In the genomic region with DNA sequence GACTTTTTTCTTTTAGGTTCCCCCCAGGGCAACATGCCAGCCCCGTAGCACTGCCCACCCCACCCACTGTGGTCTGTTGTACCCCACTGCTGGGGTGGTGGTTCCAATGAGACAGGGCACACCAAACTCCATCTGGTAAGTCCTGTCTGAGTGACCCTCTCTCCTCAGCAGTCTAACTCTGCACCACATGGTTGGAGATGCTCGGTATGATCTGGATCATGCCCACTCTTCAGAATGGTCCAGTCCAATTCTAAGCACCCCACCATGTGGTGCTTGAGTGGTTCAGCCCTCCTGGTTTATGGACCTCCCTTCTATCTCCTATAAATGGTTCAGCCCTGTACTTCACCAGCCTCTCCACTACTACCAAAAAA, we compare ENCODE assay signal across 9 cellular contexts. TPM values are rescaled to one million over a fixed set of nuclear protein-coding genes. Genes with fewer than 3 reads are reported as not detected.
DNase-seq lines count a peak whose midpoint lies in the region; ATAC-seq and TF ChIP-seq lines count a peak whose summit lies in the region.
"Had no signal": no experiment of that assay in that cellular context is flagged by ENCODE, and none has a peak within 500 bp of the region (broad histone marks: within the 10 kb centered on the region; RNA-seq: fewer than 3 reads in every experiment).

No MANE protein-coding gene starts in this region.

- H3K36me3 ChIP-seq in left ventricle myocardium inferior (no peaks in the 10 kb centered on the region), heart left ventricle (peaks cover 0 to 12% (median 4%) of the 10 kb centered on the region in 9 donors), SU-DHL-6 (ENCODE audit: low read length) (no peaks in the 10 kb centered on the region)

- H2AFZ ChIP-seq in SU-DHL-6 (ENCODE audit: low read depth, low read length, severe bottlenecking): no peak overlapping the region

- peaks cover 8% of the 10 kb centered on the region; the same call in 1 of the 2 replicates for H3K79me2 ChIP-seq in SU-DHL-6 (ENCODE audit: insufficient read depth, low read length)

- H3K36me3 Mint-ChIP-seq in type B pancreatic cell: peaks cover 9% of the 10 kb centered on the region

- peak overlapping the region; percentile 98 for H3K27ac Mint-ChIP-seq in type B pancreatic cell

- H3K27ac ChIP-seq in left ventricle myocardium inferior (replicated peaks): peak overlapping the region; percentile 45
- H3K27ac ChIP-seq in heart left ventricle: peak overlapping the region in 6 of 12 donors; percentile 25 to 99 (median 96)
- peak overlapping the region; percentile 94 for H3K27ac ChIP-seq in SU-DHL-6 (ENCODE audit: low read depth, low read length)

- H3K9me3 Mint-ChIP-seq in type B pancreatic cell: no peaks in the 10 kb centered on the region

- DNase-seq in left ventricle myocardium inferior (no peak), heart left ventricle (no peak), fibroblast of villous mesenchyme (ENCODE audit: low read depth) (peak; percentile 23), type B pancreatic cell (ENCODE audit: extremely low spot score, unreplicated experiment) (no peak), NCI-H1930 (lab: John Stamatoyannopoulos, UW) (no peak), kidney tubule cell (ENCODE audit: low spot score) (no peak), KG1 (lab: John Stamatoyannopoulos, UW) (no peak)

- no peaks in the 10 kb centered on the region for H3K9me2 ChIP-seq in SU-DHL-6 (replicated peaks; ENCODE audit: insufficient read depth, low read length)

- H3K9me3 ChIP-seq in left ventricle myocardium inferior (replicated peaks) (no peaks in the 10 kb centered on the region), heart left ventricle (no peaks in the 10 kb centered on the region), SU-DHL-6 (ENCODE audit: insufficient read depth, low read length) (no peaks in the 10 kb centered on the region)

- no peak for ATAC-seq in heart left ventricle

- peaks cover 92% of the 10 kb centered on the region for H3K4me1 ChIP-seq in left ventricle myocardium inferior
- peaks cover 5 to 82% (median 49%) of the 10 kb centered on the region in 12 donors for H3K4me1 ChIP-seq in heart left ventricle

- H3K27me3 Mint-ChIP-seq in type B pancreatic cell: no peaks in the 10 kb centered on the region

- peaks cover 62% of the 10 kb centered on the region for H3F3A ChIP-seq in SU-DHL-6 (ENCODE audit: insufficient read depth)

- H3K4me2 ChIP-seq in SU-DHL-6 (ENCODE audit: low read depth, low read length, poor library complexity, severe bottlenecking): peak overlapping the region; percentile 92

- no peak for TF ChIP-seq CTCF in left ventricle myocardium inferior (IDR thresholded peaks at IDR 0.05; ENCODE audit: borderline replicate concordance)
- no peak for TF ChIP-seq CTCF in heart left ventricle (IDR thresholded peaks at IDR 0.05)
- TF ChIP-seq CTCF in SU-DHL-6 (IDR thresholded peaks at IDR 0.05; ENCODE audit: insufficient read depth, low read length, poor library complexity, severe bottlenecking): no peak
- no peak for TF ChIP-seq CTCF in fibroblast of villous mesenchyme (IDR thresholded peaks at IDR 0.05; ENCODE audit: insufficient read depth, low read depth, low read length)
- TF ChIP-seq CTCF in type B pancreatic cell (conservative IDR thresholded peaks at IDR 0.05): no peak

- peak overlapping the region; percentile 80 for H3K9ac ChIP-seq in SU-DHL-6 (ENCODE audit: low read length)

- intact Hi-C loops in left ventricle myocardium inferior (cut with micrococcal nuclease) (no loop called here), heart left ventricle (cut with DNase I) (loop anchor here in 5 of 10 donors (5.0 to 10.0 kb wide), 8 partner anchors 153 to 605 kb away; a partner anchor contains a TSS)

- H3K4me1 Mint-ChIP-seq in type B pancreatic cell (ENCODE audit: unreplicated experiment): peaks cover 43% of the 10 kb centered on the region

- WGBS in heart left ventricle, 4 donors: 46 to 55% (median 48%) methylated on average over 2 of the region's 2 CpGs

- H4K20me1 ChIP-seq in SU-DHL-6 (ENCODE audit: low read depth, low read length): no peaks in the 10 kb centered on the region

- H3K4me3 ChIP-seq in left ventricle myocardium inferior (no peak overlapping the region), heart left ventricle (peak overlapping the region in 1 of 12 donors; percentile 2), SU-DHL-6 (ENCODE audit: insufficient read depth, low read length, poor library complexity, severe bottlenecking) (no peak overlapping the region), fibroblast of villous mesenchyme (ENCODE audit: low read depth, low read length) (no peak overlapping the region)

- no peak for TF ChIP-seq POLR2A in heart left ventricle (IDR thresholded peaks at IDR 0.05)

- peak overlapping the region; percentile 96 for H3K4me3 Mint-ChIP-seq in type B pancreatic cell

- no peaks in the 10 kb centered on the region for H3K27me3 ChIP-seq in left ventricle myocardium inferior (ENCODE audit: low read depth)
- H3K27me3 ChIP-seq in heart left ventricle: no peaks in the 10 kb centered on the region
- H3K27me3 ChIP-seq in SU-DHL-6 (ENCODE audit: low read length): no peaks in the 10 kb centered on the region

RNA-seq across cellular contexts. Expression of a gene that starts 5.9 kb away (rescaled TPM):
- 23.3 TPM for total RNA-seq in left ventricle myocardium inferior
- 10 to 100 TPM in 8 of 9 donors, 1 to 10 TPM in 1; 7.4 to 29.3 (median 24.8) TPM for total RNA-seq in heart left ventricle
- 10 to 100 TPM; 11.6 to 14.4 TPM for polyA plus RNA-seq in heart left ventricle
- 3.0 and 5.8 TPM in 2 replicates for total RNA-seq in fibroblast of villous mesenchyme
- total RNA-seq in type B pancreatic cell (ENCODE audit: low replicate concordance): 69.1 and 85.1 TPM in 2 replicates

RNA-seq across cellular contexts. Expression of a gene that starts 15.0 kb away (rescaled TPM):
- 26.4 TPM for total RNA-seq in left ventricle myocardium inferior
- total RNA-seq in heart left ventricle: 100 to 1,000 TPM in 1 of 9 donors, 10 to 100 TPM in 8; 16.7 to 130 (median 27.0) TPM
- polyA plus RNA-seq in heart left ventricle: 100 to 1,000 TPM in 1 of 2 donors, 10 to 100 TPM in 1; 97.7 to 112 TPM
- 0.43 and 1.3 TPM in 2 replicates for total RNA-seq in fibroblast of villous mesenchyme
- total RNA-seq in type B pancreatic cell (ENCODE audit: low replicate concordance): 4.5 and 10.2 TPM in 2 replicates
- total RNA-seq: bronchial epithelial cell had no signal

RNA-seq across cellular contexts. Expression of a gene that starts 17.5 kb away (rescaled TPM):
- total RNA-seq in left ventricle myocardium inferior: 89.8 TPM
- 100 to 1,000 TPM in 1 of 9 donors, 10 to 100 TPM in 8; 60.9 to 141 (median 72.4) TPM for total RNA-seq in heart left ventricle
- polyA plus RNA-seq in heart left ventricle: 100 to 1,000 TPM in 1 of 2 donors, 10 to 100 TPM in 1; 75.2 to 179 TPM
- total RNA-seq in fibroblast of villous mesenchyme: 55.3 and 73.1 TPM in 2 replicates
- 43.6 and 64.9 TPM in 2 replicates for total RNA-seq in type B pancreatic cell (ENCODE audit: low replicate concordance)

RNA-seq across cellular contexts. Expression of a gene that starts 17.9 kb away (rescaled TPM):
- 17.8 TPM for total RNA-seq in left ventricle myocardium inferior
- 10 to 100 TPM in 8 of 9 donors, 1 to 10 TPM in 1; 9.3 to 20.4 (median 16.6) TPM for total RNA-seq in heart left ventricle
- 10 to 100 TPM; 11.7 to 15.5 TPM for polyA plus RNA-seq in heart left ventricle
- total RNA-seq in fibroblast of villous mesenchyme: 6.4 and 11.2 TPM in 2 replicates
- 16.6 and 17.9 TPM in 2 replicates for total RNA-seq in type B pancreatic cell (ENCODE audit: low replicate concordance)

RNA-seq across cellular contexts. Expression of a gene that starts 48.7 kb away (rescaled TPM):
- 15.6 TPM for total RNA-seq in left ventricle myocardium inferior
- 10 to 100 TPM in 6 of 9 donors, 1 to 10 TPM in 3; 6.7 to 30.6 (median 13.6) TPM for total RNA-seq in heart left ventricle
- polyA plus RNA-seq in heart left ventricle: 10 to 100 TPM; 17.5 to 17.9 TPM
- total RNA-seq in fibroblast of villous mesenchyme: 103 and 111 TPM in 2 replicates
- 170 and 172 TPM in 2 replicates for total RNA-seq in type B pancreatic cell (ENCODE audit: low replicate concordance)
